Comparison of ENCODE assay signal across 8 cellular contexts in the genomic region with DNA sequence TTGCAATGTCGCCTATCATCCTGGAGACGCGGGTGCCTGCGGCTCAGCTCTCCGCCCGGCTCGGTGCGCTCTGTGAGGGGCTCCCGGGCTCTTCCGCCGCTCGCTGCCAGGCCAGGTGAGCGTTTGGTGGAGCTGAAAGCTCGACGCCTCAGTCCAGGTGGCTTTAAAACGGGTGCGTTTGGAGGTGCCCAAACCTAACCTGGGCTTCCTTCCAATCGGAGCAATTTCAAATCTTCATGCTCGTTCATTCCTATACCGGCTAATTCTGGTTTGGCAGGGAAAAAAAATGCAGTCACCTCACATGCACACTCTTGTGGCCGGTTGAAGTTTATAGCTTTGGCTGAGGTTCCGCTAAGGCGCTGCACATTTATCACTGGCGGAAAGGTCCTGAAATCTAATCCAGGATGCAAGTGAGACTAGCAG. TPM values are rescaled to one million over a fixed set of nuclear protein-coding genes. Genes with fewer than 3 reads are reported as not detected.
DNase-seq lines count a peak whose midpoint lies in the region; ATAC-seq and TF ChIP-seq lines count a peak whose summit lies in the region.

A gene with protein sequence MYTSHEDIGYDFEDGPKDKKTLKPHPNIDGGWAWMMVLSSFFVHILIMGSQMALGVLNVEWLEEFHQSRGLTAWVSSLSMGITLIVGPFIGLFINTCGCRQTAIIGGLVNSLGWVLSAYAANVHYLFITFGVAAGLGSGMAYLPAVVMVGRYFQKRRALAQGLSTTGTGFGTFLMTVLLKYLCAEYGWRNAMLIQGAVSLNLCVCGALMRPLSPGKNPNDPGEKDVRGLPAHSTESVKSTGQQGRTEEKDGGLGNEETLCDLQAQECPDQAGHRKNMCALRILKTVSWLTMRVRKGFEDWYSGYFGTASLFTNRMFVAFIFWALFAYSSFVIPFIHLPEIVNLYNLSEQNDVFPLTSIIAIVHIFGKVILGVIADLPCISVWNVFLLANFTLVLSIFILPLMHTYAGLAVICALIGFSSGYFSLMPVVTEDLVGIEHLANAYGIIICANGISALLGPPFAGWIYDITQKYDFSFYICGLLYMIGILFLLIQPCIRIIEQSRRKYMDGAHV (minus strand): TSS at position 267 of the 423 bp plus-strand sequence. CDS start 9,572 bp downstream, outside the sequence.

- H3K27me3 Mint-ChIP-seq in activated T-cell treated with anti-CD3 and anti-CD28 coated beads, Interleukin-2, amount 50 U/mL, for 72 hours (ENCODE audit: low read depth): peaks cover 22% of the 10 kb centered on the region
- peaks cover 12 to 13% of the 10 kb centered on the region in 2 donors for H3K27me3 Mint-ChIP-seq in natural killer cell (ENCODE audit: low read depth in 2 of 2)

- TF ChIP-seq CTCF in fibroblast of villous mesenchyme (IDR thresholded peaks at IDR 0.05; ENCODE audit: insufficient read depth, low read depth, low read length) (peak; percentile 25), natural killer cell (IDR thresholded peaks at IDR 0.05) (no peak)

- peak; percentile 31 for ATAC-seq in HG02852 (IDR thresholded peaks at IDR 0.05; ENCODE audit: unreplicated experiment)
- ATAC-seq in activated T-cell treated with anti-CD3 and anti-CD28 coated beads, Interleukin-2, amount 50 U/mL, for 72 hours (replicated peaks in 1 of 2): peak; percentile 16 to 33
- peak; percentile 5 to 34 (median 15) for ATAC-seq in natural killer cell
- ATAC-seq in HG03439 (IDR thresholded peaks at IDR 0.05; ENCODE audit: unreplicated experiment): no peak

- DNase-seq in NCI-H2196 treated with DMSO at 0.1 percent for 48 hours (lab: John Stamatoyannopoulos, UW; ENCODE audit: unreplicated experiment) (peak; percentile 40), fibroblast of villous mesenchyme (ENCODE audit: low read depth) (peak; percentile 48), natural killer cell (no peak), ecto neural progenitor cell (ENCODE audit: low spot score) (no peak)
- DNase-seq in activated T-cell treated with anti-CD3 and anti-CD28 coated beads, Interleukin-2, amount 50 U/mL, for 72 hours: peak; percentile 18 to 25

- peaks cover 1 to 2% of the 10 kb centered on the region in 2 donors for H3K9me3 Mint-ChIP-seq in activated T-cell treated with anti-CD3 and anti-CD28 coated beads, Interleukin-2, amount 50 U/mL, for 72 hours
- H3K9me3 Mint-ChIP-seq in natural killer cell: no peaks in the 10 kb centered on the region

- peak within 1 kb of the TSS; percentile 71 to 93 for H3K4me3 Mint-ChIP-seq in activated T-cell treated with anti-CD3 and anti-CD28 coated beads, Interleukin-2, amount 50 U/mL, for 72 hours
- peak within 1 kb of the TSS; percentile 91 for H3K4me3 Mint-ChIP-seq in natural killer cell

- intact Hi-C loops in natural killer cell (cut with micrococcal nuclease): loop anchor here (5.0 kb wide), 1 partner anchor 94 kb away; no protein-coding TSS in a partner anchor

- no peak within 1 kb of the TSS for H3K27ac Mint-ChIP-seq in activated T-cell treated with anti-CD3 and anti-CD28 coated beads, Interleukin-2, amount 50 U/mL, for 72 hours
- H3K27ac Mint-ChIP-seq in natural killer cell: peak within 1 kb of the TSS in 1 of 2 donors; percentile 75

- peaks cover 0 to 2% of the 10 kb centered on the region in 2 donors for H3K36me3 Mint-ChIP-seq in activated T-cell treated with anti-CD3 and anti-CD28 coated beads, Interleukin-2, amount 50 U/mL, for 72 hours (ENCODE audit: insufficient read depth in 2 of 2)
- no peaks in the 10 kb centered on the region for H3K36me3 Mint-ChIP-seq in natural killer cell

- H3K4me3 ChIP-seq in GM08714 (ENCODE audit: low read length) (peak within 1 kb of the TSS; percentile 54; the same call in 1 of the 2 replicates), fibroblast of villous mesenchyme (ENCODE audit: low read depth, low read length) (peak within 1 kb of the TSS; percentile 61)

- H3K4me1 Mint-ChIP-seq in activated T-cell treated with anti-CD3 and anti-CD28 coated beads, Interleukin-2, amount 50 U/mL, for 72 hours (ENCODE audit: low read depth): peaks cover 25% of the 10 kb centered on the region
- peaks cover 24% of the 10 kb centered on the region in 2 donors for H3K4me1 Mint-ChIP-seq in natural killer cell

RNA-seq across cellular contexts. Expression of the gene that starts here (rescaled TPM):
- total RNA-seq in activated T-cell treated with anti-CD3 and anti-CD28 coated beads, Interleukin-2, amount 50 U/mL, for 72 hours: 1 to 10 TPM in 1 of 2 donors, under 1 TPM in 1; 0.37 to 2.2 TPM
- total RNA-seq in fibroblast of villous mesenchyme: 1.3 and 3.5 TPM in 2 replicates
- total RNA-seq in natural killer cell: under 1 TPM; 0.10 to 0.52 (median 0.23) TPM

Comparison
In these comparisons a context has a peak if more than half of its experiments do, and no peak if none do; other contexts are left out.
1. Peak in ATAC-seq in natural killer cell; RNA of the gene not detected or under 1 TPM.
2. DNase-seq: peak in NCI-H2196 treated with DMSO at 0.1 percent for 48 hours (single experiment), activated T-cell treated with anti-CD3 and anti-CD28 coated beads, Interleukin-2, amount 50 U/mL, for 72 hours (2 of 2) and fibroblast of villous mesenchyme (single experiment); none in natural killer cell (single experiment) and ecto neural progenitor cell (single experiment).